In genomic region chr3:31652296-31652695, GRCh38 we compare ENCODE assay signal across 34 cellular contexts.
"Had no signal": no experiment of that assay in that cellular context is flagged by ENCODE, and none has a peak within 500 bp of the region (broad histone marks: within the 10 kb centered on the region; RNA-seq: fewer than 3 reads in every experiment).

No MANE protein-coding gene starts in this region.

- H3K4me1 ChIP-seq: adrenal gland, body of pancreas, esophagus muscularis mucosa, foreskin keratinocyte, gastrocnemius medialis had no signal

- H3K4me3 ChIP-seq: adrenal gland, body of pancreas, esophagus muscularis mucosa, gastrocnemius medialis had no signal

- FAIRE-seq: colon had no signal

- H3K27ac ChIP-seq: adrenal gland, body of pancreas, esophagus muscularis mucosa, foreskin keratinocyte, gastrocnemius medialis, WERI-Rb-1 had no signal

- H3K27me3 ChIP-seq: adrenal gland, body of pancreas, esophagus muscularis mucosa, foreskin keratinocyte, gastrocnemius medialis had no signal

- H3K27ac Mint-ChIP-seq: activated B cell treated with CpG ODN at 0.5 μM for 24 hours; activated CD8-positive, alpha-beta T cell treated with anti-CD3 and anti-CD28 coated beads for 36 hours; activated naive CD8-positive, alpha-beta T cell; activated T-helper 17 cell treated with anti-CD3 and anti-CD28 coated beads, Interleukin-2, amount 50 U/mL, for 72 hours; effector memory CD8-positive, alpha-beta T cell; T-helper 17 cell; T-helper 2 cell treated with Interferon-gamma antibody and Interleukin-4, amounts not matched to agents 5 μg/mL and 100 μg/mL, for 36 hours had no signal

- ATAC-seq: activated CD4-positive, CD25-positive, alpha-beta regulatory T cell treated with anti-CD3 and anti-CD28 coated beads, Interleukin-2, amount 50 U/mL, for 24 hours; activated CD8-positive, alpha-beta T cell treated with anti-CD3 and anti-CD28 coated beads for 36 hours; activated T-cell treated with anti-CD3 and anti-CD28 coated beads, Interleukin-2, amount 50 U/mL, for 4 hours; activated T-helper 17 cell treated with anti-CD3 and anti-CD28 coated beads, Interleukin-2, amount 50 U/mL, for 72 hours; body of pancreas; effector memory CD8-positive, alpha-beta T cell; foreskin keratinocyte; gastrocnemius medialis; T-helper 17 cell had no signal

- H3K4me1 Mint-ChIP-seq: activated B cell treated with CpG ODN at 0.5 μM for 24 hours; activated T-helper 17 cell treated with anti-CD3 and anti-CD28 coated beads, Interleukin-2, amount 50 U/mL, for 72 hours; T-helper 17 cell had no signal

- H3K27me3 Mint-ChIP-seq: activated B cell treated with CpG ODN at 0.5 μM for 24 hours; activated CD8-positive, alpha-beta T cell treated with anti-CD3 and anti-CD28 coated beads for 36 hours; activated naive CD8-positive, alpha-beta T cell; activated T-helper 17 cell treated with anti-CD3 and anti-CD28 coated beads, Interleukin-2, amount 50 U/mL, for 72 hours; effector memory CD8-positive, alpha-beta T cell; T-helper 17 cell had no signal

- H3K4me3 Mint-ChIP-seq: activated B cell treated with CpG ODN at 0.5 μM for 24 hours; activated CD8-positive, alpha-beta T cell treated with anti-CD3 and anti-CD28 coated beads for 36 hours; activated naive CD8-positive, alpha-beta T cell; activated T-cell treated with anti-CD3 and anti-CD28 coated beads, Interleukin-2, amount 50 U/mL, for 4 hours; activated T-helper 17 cell treated with anti-CD3 and anti-CD28 coated beads, Interleukin-2, amount 50 U/mL, for 72 hours; effector memory CD8-positive, alpha-beta T cell; T-helper 17 cell; T-helper 2 cell treated with Interferon-gamma antibody and Interleukin-4, amounts not matched to agents 5 μg/mL and 100 μg/mL, for 36 hours had no signal

- DNase-seq: activated B cell treated with CpG ODN at 0.5 μM for 24 hours; activated CD4-positive, alpha-beta T cell treated with anti-CD3 and anti-CD28 coated beads for 48 hours; activated CD4-positive, alpha-beta T cell treated with anti-CD3 and anti-CD28 coated beads, Interleukin-2, amount 50 U/mL, for 1 hour; activated CD4-positive, alpha-beta T cell treated with anti-CD3 and anti-CD28 coated beads, Interleukin-2, amount 50 U/mL, for 48 hours; activated CD8-positive, alpha-beta memory T cell treated with anti-CD3 and anti-CD28 coated beads for 24 hours; activated CD8-positive, alpha-beta T cell treated with anti-CD3 and anti-CD28 coated beads for 36 hours; activated effector memory CD4-positive, alpha-beta T cell treated with Interleukin-2 at 50 U/mL for 16 hours; activated gamma-delta T cell treated with Interleukin-2 at 50 U/mL for 16 hours; activated naive CD4-positive, alpha-beta T cell treated with anti-CD3 and anti-CD28 coated beads, Interleukin-2, amount 50 U/mL, for 16 hours; activated naive CD4-positive, alpha-beta T cell treated with Interleukin-2 at 50 U/mL for 16 hours; activated T-cell treated with anti-CD3 and anti-CD28 coated beads, Interleukin-2, amount 50 U/mL, for 4 hours; adrenal gland; amygdala; aorta; body of pancreas; caudate nucleus; cortex of kidney; dermis blood vessel endothelial cell; effector CD4-positive, alpha-beta T cell; effector memory CD8-positive, alpha-beta T cell; erythroblast; foreskin keratinocyte; gastrocnemius medialis; glutamatergic neuron; T-helper 1 cell; T-helper 17 cell; T1000; WERI-Rb-1 had no signal

- H3K36me3 ChIP-seq: adrenal gland, WERI-Rb-1 had no signal
